8 cellular contexts compared by ENCODE assay signal in the genomic region with DNA sequence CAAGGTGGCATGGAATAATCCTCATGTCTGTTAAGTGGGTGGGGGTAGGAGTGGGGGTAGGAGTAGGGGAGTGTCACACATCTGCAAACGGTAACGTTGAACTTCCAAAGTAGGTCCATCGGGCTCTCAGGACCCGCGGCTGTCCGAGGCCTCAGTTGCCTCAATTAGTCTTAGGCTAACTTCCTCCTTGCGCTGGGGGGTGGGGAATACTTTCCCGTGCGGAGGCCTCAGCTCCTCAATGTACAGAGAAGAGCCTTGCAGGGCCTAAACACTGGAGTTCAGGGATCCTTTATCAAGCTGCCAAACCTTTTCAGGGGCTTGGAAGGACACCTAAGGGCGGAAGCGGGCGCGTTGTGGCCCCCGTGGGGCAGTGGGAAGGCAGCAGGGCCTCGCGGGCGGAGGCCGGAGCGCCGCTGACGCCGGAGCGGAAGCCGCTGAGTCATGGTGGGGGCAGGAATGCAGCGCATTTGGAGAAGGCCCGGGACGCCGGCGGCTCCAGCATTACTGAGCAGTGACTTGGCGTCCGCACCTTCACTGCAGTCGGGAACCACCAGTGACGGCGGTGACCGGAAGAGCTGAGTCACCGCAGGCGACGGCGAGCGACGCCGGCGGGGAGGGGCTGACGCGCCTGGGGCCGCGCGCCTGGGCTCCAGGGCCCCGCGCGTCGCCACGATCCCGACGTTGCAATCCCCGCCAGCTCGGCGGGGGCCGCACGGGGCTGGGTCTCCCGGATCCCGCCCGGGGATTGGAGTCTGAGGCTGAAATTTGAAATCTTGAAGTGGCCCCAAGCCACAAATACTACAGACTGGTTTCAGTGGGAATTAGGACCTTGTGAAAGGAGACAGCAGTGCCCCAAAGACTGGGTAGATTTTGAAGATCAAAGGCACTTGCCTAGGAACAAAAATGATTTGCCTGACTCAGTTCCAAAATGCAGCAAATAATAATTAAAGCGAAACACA. TPM values are rescaled to one million over a fixed set of nuclear protein-coding genes. Genes with fewer than 3 reads are reported as not detected.
A peak's percentile ranks its signal among the peaks of the same experiment; 100 is the strongest.
DNase-seq lines count a peak whose midpoint lies in the region; ATAC-seq, FAIRE-seq and TF ChIP-seq lines count a peak whose summit lies in the region.

No MANE protein-coding gene starts in this region.

- H3K27ac Mint-ChIP-seq in GM23338 (peak overlapping the region; percentile 100), naive B cell (peak overlapping the region in 5 of 6 donors; percentile 85 to 94 (median 88))

- H3K4me1 ChIP-seq in GM23338 (ENCODE audit: insufficient read depth) (peaks cover 18% of the 10 kb centered on the region), Karpas-422 (ENCODE audit: low read length) (peaks cover 16% of the 10 kb centered on the region)

- H3F3A ChIP-seq in GM23338 (replicated peaks; ENCODE audit: low read depth): peaks cover 13% of the 10 kb centered on the region

- peaks cover 24% of the 10 kb centered on the region for H3K4me1 Mint-ChIP-seq in GM23338
- H3K4me1 Mint-ChIP-seq in naive B cell: peaks cover 3 to 16% (median 4%) of the 10 kb centered on the region in 3 donors

- H3K4me3 ChIP-seq in GM23338 (peak overlapping the region; percentile 48), Karpas-422 (ENCODE audit: low read length) (peak overlapping the region; percentile 83)

- peak overlapping the region; percentile 72 for H3K4me2 ChIP-seq in GM23338
- peak overlapping the region; percentile 98 for H3K4me2 ChIP-seq in Karpas-422 (ENCODE audit: low read depth, low read length, poor library complexity, severe bottlenecking)

- H3K36me3 Mint-ChIP-seq in GM23338 (ENCODE audit: low read depth) (no peaks in the 10 kb centered on the region), naive B cell (no peaks in the 10 kb centered on the region)

- peak; percentile 98 for DNase-seq in Daoy (ENCODE audit: low read depth)
- peak; percentile 98 for DNase-seq in GM23338 (ENCODE audit: low spot score)
- peak; percentile 95 for DNase-seq in Karpas-422
- DNase-seq in RCC 7860 (ENCODE audit: low spot score): peak; percentile 95
- peak; percentile 67 for DNase-seq in activated T-helper 1 cell treated with Interleukin-2 at 50 U/mL for 16 hours (ENCODE audit: low read depth)
- DNase-seq in fibroblast of gingiva (ENCODE audit: low read depth): peak; percentile 98
- peak; percentile 53 for DNase-seq in naive B cell
- peak; percentile 74 to 85 for DNase-seq in stimulated activated CD8-positive, alpha-beta memory T cell treated with anti-CD3 and anti-CD28 coated beads, Interleukin-7, amount 100 ng/mL, for 48 hours (ENCODE audit: extremely low read depth in 1 of 2, low read depth in 1 of 2)

- H3K9me3 Mint-ChIP-seq in GM23338 (no peaks in the 10 kb centered on the region), naive B cell (no peaks in the 10 kb centered on the region)

- H3K4me3 Mint-ChIP-seq in GM23338 (peak overlapping the region; percentile 69), naive B cell (peak overlapping the region; percentile 84 to 95 (median 91))

- H3K9me2 ChIP-seq in GM23338 (ENCODE audit: insufficient read depth) (no peaks in the 10 kb centered on the region), Karpas-422 (replicated peaks; ENCODE audit: insufficient read depth, low read length) (no peaks in the 10 kb centered on the region)

- FAIRE-seq in RCC 7860 (lab: Jason Lieb, UNC): no peak

- ATAC-seq in GM23338: peak; percentile 92
- peak; percentile 94 to 96 for ATAC-seq in naive B cell (ENCODE audit: low read depth in 2 of 2)

- no peaks in the 10 kb centered on the region for H3K9me3 ChIP-seq in Karpas-422 (ENCODE audit: low read length)

- peak overlapping the region; percentile 93 for H3K9ac ChIP-seq in Karpas-422 (ENCODE audit: low read length)

- H3K36me3 ChIP-seq in GM23338 (ENCODE audit: insufficient read depth) (no peaks in the 10 kb centered on the region), Karpas-422 (ENCODE audit: insufficient read depth, low read length) (no peaks in the 10 kb centered on the region)

- H3K27ac ChIP-seq in GM23338 (ENCODE audit: low read depth): peak overlapping the region; percentile 100
- peak overlapping the region; percentile 78 for H3K27ac ChIP-seq in Karpas-422 (ENCODE audit: low read length)

- no peaks in the 10 kb centered on the region for H3K79me2 ChIP-seq in GM23338 (replicated peaks; ENCODE audit: insufficient read depth)
- H3K79me2 ChIP-seq in Karpas-422 (ENCODE audit: low read length): no peaks in the 10 kb centered on the region

- H2AFZ ChIP-seq in GM23338 (peak overlapping the region; percentile 70; the same call in 1 of the 2 replicates), Karpas-422 (ENCODE audit: low read length) (peak overlapping the region; percentile 47)

- H3K27me3 ChIP-seq in GM23338 (ENCODE audit: insufficient read depth): no peaks in the 10 kb centered on the region
- no peaks in the 10 kb centered on the region for H3K27me3 ChIP-seq in Karpas-422 (ENCODE audit: low read length)

- H4K20me1 ChIP-seq in GM23338 (replicated peaks; ENCODE audit: insufficient read depth) (no peaks in the 10 kb centered on the region), Karpas-422 (ENCODE audit: insufficient read depth, low read depth, low read length) (no peaks in the 10 kb centered on the region)

- no peak for TF ChIP-seq CTCF in GM23338 (conservative IDR thresholded peaks at IDR 0.05; ENCODE audit: low read depth in 2 of 2)

- peaks cover 12% of the 10 kb centered on the region for H3K27me3 Mint-ChIP-seq in GM23338 (ENCODE audit: insufficient read depth, low read depth, poor library complexity)
- H3K27me3 Mint-ChIP-seq in naive B cell: no peaks in the 10 kb centered on the region

TF ChIP-seq in GM23338, 12 proteins besides CTCF, POLR2A, EP300 and RAD21 (continues in another document):
- TF ChIP-seq EZH2 (IDR thresholded peaks at IDR 0.05; ENCODE audit: low read depth, unreplicated experiment) (no peak), EZH2phosphoT487 (IDR thresholded peaks at IDR 0.05; ENCODE audit: unreplicated experiment) (no peak), POLR2AphosphoS5 (IDR thresholded peaks at IDR 0.05; ENCODE audit: low read depth) (peak; percentile 56), ETS1 (IDR thresholded peaks at IDR 0.05) (peak; percentile 59; the same call in 1 of the 2 replicates), STAT1 (IDR thresholded peaks at IDR 0.05; ENCODE audit: unreplicated experiment) (no peak), NANOG (IDR thresholded peaks at IDR 0.05; ENCODE audit: borderline replicate concordance) (no peak), JUNB (IDR thresholded peaks at IDR 0.05; ENCODE audit: unreplicated experiment) (no peak), CREB1 (CRISPR knock-in tag; IDR thresholded peaks at IDR 0.05; ENCODE audit: low read depth) (peak; percentile 95), ZNF114 (CRISPR knock-in tag; IDR thresholded peaks at IDR 0.05) (no peak), ZNF331 (CRISPR knock-in tag; IDR thresholded peaks at IDR 0.05; ENCODE audit: low read depth) (no peak)
- TF ChIP-seq, protein P1, sequence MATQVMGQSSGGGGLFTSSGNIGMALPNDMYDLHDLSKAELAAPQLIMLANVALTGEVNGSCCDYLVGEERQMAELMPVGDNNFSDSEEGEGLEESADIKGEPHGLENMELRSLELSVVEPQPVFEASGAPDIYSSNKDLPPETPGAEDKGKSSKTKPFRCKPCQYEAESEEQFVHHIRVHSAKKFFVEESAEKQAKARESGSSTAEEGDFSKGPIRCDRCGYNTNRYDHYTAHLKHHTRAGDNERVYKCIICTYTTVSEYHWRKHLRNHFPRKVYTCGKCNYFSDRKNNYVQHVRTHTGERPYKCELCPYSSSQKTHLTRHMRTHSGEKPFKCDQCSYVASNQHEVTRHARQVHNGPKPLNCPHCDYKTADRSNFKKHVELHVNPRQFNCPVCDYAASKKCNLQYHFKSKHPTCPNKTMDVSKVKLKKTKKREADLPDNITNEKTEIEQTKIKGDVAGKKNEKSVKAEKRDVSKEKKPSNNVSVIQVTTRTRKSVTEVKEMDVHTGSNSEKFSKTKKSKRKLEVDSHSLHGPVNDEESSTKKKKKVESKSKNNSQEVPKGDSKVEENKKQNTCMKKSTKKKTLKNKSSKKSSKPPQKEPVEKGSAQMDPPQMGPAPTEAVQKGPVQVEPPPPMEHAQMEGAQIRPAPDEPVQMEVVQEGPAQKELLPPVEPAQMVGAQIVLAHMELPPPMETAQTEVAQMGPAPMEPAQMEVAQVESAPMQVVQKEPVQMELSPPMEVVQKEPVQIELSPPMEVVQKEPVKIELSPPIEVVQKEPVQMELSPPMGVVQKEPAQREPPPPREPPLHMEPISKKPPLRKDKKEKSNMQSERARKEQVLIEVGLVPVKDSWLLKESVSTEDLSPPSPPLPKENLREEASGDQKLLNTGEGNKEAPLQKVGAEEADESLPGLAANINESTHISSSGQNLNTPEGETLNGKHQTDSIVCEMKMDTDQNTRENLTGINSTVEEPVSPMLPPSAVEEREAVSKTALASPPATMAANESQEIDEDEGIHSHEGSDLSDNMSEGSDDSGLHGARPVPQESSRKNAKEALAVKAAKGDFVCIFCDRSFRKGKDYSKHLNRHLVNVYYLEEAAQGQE (IDR thresholded peaks at IDR 0.05; ENCODE audit: unreplicated experiment): no peak

RNA-seq across cellular contexts. Expression of gene IPO7, which starts 20.2 kb away (rescaled TPM):
- total RNA-seq in Daoy (2014; rRNA removed; shearing (Covaris generic)): 69.4 and 72.7 TPM in 2 replicates
- 271 and 328 TPM in 2 replicates for total RNA-seq in GM23338 (2014; rRNA removed; shearing (Covaris generic))
- 56.1 TPM in 2 replicates for polyA plus RNA-seq in GM23338 (2016; fragmentation: Nextera tagmentation; extraction: Ambion mirVana)
- 48.6 and 77.6 TPM in 2 replicates for total RNA-seq in Karpas-422 (2014; rRNA removed; shearing (Covaris generic); ENCODE audit: low replicate concordance)
- polyA plus RNA-seq in naive B cell (ENCODE audit: low read depth in 6 of 6): 10 to 100 TPM in 1 of 6 donors, 1 to 10 TPM in 5; 3.8 to 33.4 (median 5.5) TPM

RNA-seq across cellular contexts. Expression of gene TMEM41B, which starts 49.8 kb away (rescaled TPM):
- total RNA-seq in Daoy (2014; rRNA removed; shearing (Covaris generic)): 28.2 and 31.7 TPM in 2 replicates
- total RNA-seq in GM23338 (2014; rRNA removed; shearing (Covaris generic)): 53.8 and 75.9 TPM in 2 replicates
- polyA plus RNA-seq in GM23338 (2016; fragmentation: Nextera tagmentation; extraction: Ambion mirVana) (31.8 and 34.4 TPM in 2 replicates), naive B cell (ENCODE audit: low read depth in 6 of 6) (10 to 100 TPM in 1 of 6 donors, 1 to 10 TPM in 5; 5.2 to 10.4 (median 6.0) TPM)
- 45.2 and 88.6 TPM in 2 replicates for total RNA-seq in Karpas-422 (2014; rRNA removed; shearing (Covaris generic); ENCODE audit: low replicate concordance)

Comparison
In these comparisons a context has a peak if more than half of its experiments do, and no peak if none do; other contexts are left out.
1. Peak in every context shown above with its lines: DNase-seq, ATAC-seq, H3K4me3 ChIP-seq and H3K27ac ChIP-seq.